Comparison of ENCODE assay signal across 8 cellular contexts in genomic region chr19:52171321-52172169, GRCh38. TPM values are rescaled to one million over a fixed set of nuclear protein-coding genes. Genes with fewer than 3 reads are reported as not detected.
DNase-seq lines count a peak whose midpoint lies in the region; ATAC-seq and TF ChIP-seq lines count a peak whose summit lies in the region.

Gene ZNF836, minus strand, starts transcription at chr19:52171621. Its CDS starts 3,549 bp downstream, at chr19:52168072.

- H2AFZ ChIP-seq in ACC112 (ENCODE audit: low read length, unreplicated experiment) (peak within 1 kb of the TSS; percentile 99), OCI-LY7 (ENCODE audit: low read length) (peak within 1 kb of the TSS; percentile 89)

- peak; percentile 78 for ATAC-seq in GM19035 (IDR thresholded peaks at IDR 0.05; ENCODE audit: unreplicated experiment)

- BruUV-seq in OCI-LY7 (replicated peaks; lab: Mats Ljungman, UMichigan) = no TSS peak

- H3K4me1 ChIP-seq in ACC112 (ENCODE audit: control insufficient read depth, insufficient read depth, low read length, unreplicated experiment) (no peaks in the 10 kb centered on the region), OCI-LY7 (ENCODE audit: insufficient read depth, low read length, poor library complexity, severe bottlenecking) (peaks cover 17% of the 10 kb centered on the region)

- H3K9me2 ChIP-seq in OCI-LY7 (ENCODE audit: insufficient read depth, low read length) = no peaks in the 10 kb centered on the region

- TF ChIP-seq CTCF in OCI-LY7 (conservative IDR thresholded peaks at IDR 0.05; ENCODE audit: low read length) = no peak
- TF ChIP-seq CTCF in epithelial cell of proximal tubule (conservative IDR thresholded peaks at IDR 0.05; ENCODE audit: low read depth, low read length) = no peak

- POLR2A ChIA-PET in OCI-LY7 (lab: Charles Lee) = interaction anchor here (1.0 to 1.5 kb wide), 2 partner anchors 14 to 18 kb away, joined by 4 to 10 read pairs; partner anchors contain the start of gene PPP2R1A

- H3K4me3 ChIP-seq in ACC112 (ENCODE audit: low read depth, low read length) = peak within 1 kb of the TSS; percentile 99
- peak within 1 kb of the TSS; percentile 84 for H3K4me3 ChIP-seq in OCI-LY7 (ENCODE audit: low read depth, low read length, poor library complexity, severe bottlenecking)
- peak within 1 kb of the TSS; percentile 99 for H3K4me3 ChIP-seq in epithelial cell of proximal tubule (ENCODE audit: low read depth, low read length)

- H4K20me1 ChIP-seq in OCI-LY7 (ENCODE audit: insufficient read depth, low read length) = no peaks in the 10 kb centered on the region

- peak within 1 kb of the TSS; percentile 86 for H3K4me2 ChIP-seq in OCI-LY7 (ENCODE audit: low read length)

- no peaks in the 10 kb centered on the region for H3K9me3 ChIP-seq in OCI-LY7 (ENCODE audit: low read length)

- H3K27me3 ChIP-seq in ACC112 (ENCODE audit: insufficient read depth, low read length) = no peaks in the 10 kb centered on the region

- peaks cover 15% of the 10 kb centered on the region; the same call in 1 of the 2 replicates for H3K36me3 ChIP-seq in ACC112 (ENCODE audit: insufficient read depth, low read length)
- H3K36me3 ChIP-seq in OCI-LY7 (ENCODE audit: insufficient read depth, low read length) = peaks cover 34% of the 10 kb centered on the region

- CTCF ChIA-PET in OCI-LY7 (lab: Charles Lee; ENCODE audit: unreplicated experiment) = interaction anchor here (0.7 kb wide), 1 partner anchor 10 kb away, joined by 4 read pairs; no protein-coding TSS in a partner anchor

- DNase-seq in HS-5 (ENCODE audit: low read depth) (peak; percentile 33), OCI-LY7 (ENCODE audit: low spot score) (peak; percentile 90), activated T-cell treated with anti-CD3 and anti-CD28 coated beads for 24 hours (ENCODE audit: low read depth) (peak; percentile 83), epithelial cell of proximal tubule (ENCODE audit: low read depth) (no peak), mucosa of gallbladder (ENCODE audit: low spot score) (peak; percentile 92)
- peak; percentile 80 to 87 for DNase-seq in stimulated activated CD8-positive, alpha-beta memory T cell treated with anti-CD3 and anti-CD28 coated beads, Interleukin-4, amount 100 ng/mL, for 1 hour (ENCODE audit: low read depth in 2 of 2, low spot score in 1 of 2)

- no peaks in the 10 kb centered on the region for H3K79me2 ChIP-seq in ACC112 (ENCODE audit: control insufficient read depth, insufficient read depth, low read length, unreplicated experiment)
- peaks cover 4% of the 10 kb centered on the region; the same call in 1 of the 2 replicates for H3K79me2 ChIP-seq in OCI-LY7 (ENCODE audit: insufficient read depth, low read depth, low read length)

- H3K27ac ChIP-seq in ACC112 (ENCODE audit: low read depth, low read length) = no peak within 1 kb of the TSS
- peak within 1 kb of the TSS; percentile 39 for H3K27ac ChIP-seq in OCI-LY7 (ENCODE audit: low read depth, low read length, poor library complexity, severe bottlenecking)

- intact Hi-C loops in OCI-LY7 (cut with micrococcal nuclease; ENCODE audit: unreplicated experiment) = no loop called here

RNA-seq across cellular contexts. Expression of gene ZNF836, which starts in this region (rescaled TPM):
- 8.0 and 13.2 TPM in 2 replicates for total RNA-seq in OCI-LY7 (2014; rRNA removed; shearing (Covaris generic))
- total RNA-seq in OCI-LY7 (2022) = 14.8 and 20.7 TPM in 2 replicates
- 3.0 and 6.8 TPM in 2 replicates for total RNA-seq in epithelial cell of proximal tubule
- 16.7 TPM for total RNA-seq in mucosa of gallbladder
